9 cellular contexts compared by ENCODE assay signal in genomic region chr2:98702127-98702802, GRCh38. TPM values are rescaled to one million over a fixed set of nuclear protein-coding genes. Genes with fewer than 3 reads are reported as not detected.
DNase-seq lines count a peak whose midpoint lies in the region; ATAC-seq and TF ChIP-seq lines count a peak whose summit lies in the region.
"Had no signal": no experiment of that assay in that cellular context is flagged by ENCODE, and none has a peak within 500 bp of the region (broad histone marks: within the 10 kb centered on the region; RNA-seq: fewer than 3 reads in every experiment).

No MANE protein-coding gene starts in this region.

- no peak for DNase-seq in activated CD4-positive, alpha-beta T cell treated with anti-CD3 and anti-CD28 coated beads, Interleukin-2, amount 10 ng/mL, durations not matched to agents 7 days and 5 days
- DNase-seq in activated CD4-positive, alpha-beta T cell treated with anti-CD3 and anti-CD28 coated beads for 1 hour: no peak
- peak; percentile 87 for DNase-seq in colonic mucosa
- peak; percentile 34 for DNase-seq in midbrain (lab: John Stamatoyannopoulos, UW)
- peak; percentile 21 to 69 for DNase-seq in tibial artery
- DNase-seq in HCEC 1CT: no peak
- DNase-seq in PC-3: no peak
- DNase-seq in Karpas-422: no peak
- DNase-seq: BE2C had no signal

- POLR2A ChIA-PET in activated CD4-positive, alpha-beta T cell treated with anti-CD3 and anti-CD28 coated beads, Interleukin-2, amount 10 ng/mL, durations not matched to agents 7 days and 5 days (lab: Charles Lee): no interaction called here
- POLR2A ChIA-PET in PC-3 (lab: Charles Lee; ENCODE audit: unreplicated experiment): no interaction called here

- ATAC-seq in PC-3: no peak

- no peaks in the 10 kb centered on the region for H3K27me3 Mint-ChIP-seq in activated CD4-positive, alpha-beta T cell treated with anti-CD3 and anti-CD28 coated beads, Interleukin-2, amount 10 ng/mL, durations not matched to agents 7 days and 5 days

- H3K36me3 ChIP-seq in colonic mucosa: no peaks in the 10 kb centered on the region
- H3K36me3 ChIP-seq in tibial artery: no peaks in the 10 kb centered on the region
- no peaks in the 10 kb centered on the region for H3K36me3 ChIP-seq in PC-3 (ENCODE audit: low read depth, low read length)
- H3K36me3 ChIP-seq in Karpas-422 (ENCODE audit: insufficient read depth, low read length): no peaks in the 10 kb centered on the region
- H3K36me3 ChIP-seq: BE2C had no signal

- no peaks in the 10 kb centered on the region for H3K27me3 ChIP-seq in colonic mucosa
- no peaks in the 10 kb centered on the region for H3K27me3 ChIP-seq in tibial artery
- H3K27me3 ChIP-seq in PC-3 (ENCODE audit: low read length): no peaks in the 10 kb centered on the region
- no peaks in the 10 kb centered on the region for H3K27me3 ChIP-seq in Karpas-422 (ENCODE audit: low read length)
- H3K27me3 ChIP-seq: BE2C had no signal

- H3K4me1 ChIP-seq in colonic mucosa: peaks cover 43% of the 10 kb centered on the region
- H3K4me1 ChIP-seq in tibial artery: peaks cover 12 to 42% (median 27%) of the 10 kb centered on the region in 4 donors
- H3K4me1 ChIP-seq in PC-3 (ENCODE audit: insufficient read depth, low read length): peaks cover 26% of the 10 kb centered on the region
- peaks cover 4% of the 10 kb centered on the region; the same call in 1 of the 2 replicates for H3K4me1 ChIP-seq in Karpas-422 (ENCODE audit: low read length)
- H3K4me1 ChIP-seq: BE2C had no signal

- H3K27ac ChIP-seq in colonic mucosa (peak overlapping the region; percentile 75), tibial artery (peak overlapping the region; percentile 50 to 68), PC-3 (ENCODE audit: low read length) (no peak overlapping the region), Karpas-422 (ENCODE audit: low read length) (no peak overlapping the region)

- H3F3A ChIP-seq in PC-3 (ENCODE audit: low read length, unreplicated experiment): no peaks in the 10 kb centered on the region

- TF ChIP-seq CTCF in colonic mucosa (IDR thresholded peaks at IDR 0.05) (no peak), tibial artery (IDR thresholded peaks at IDR 0.05) (no peak), PC-3 (conservative IDR thresholded peaks at IDR 0.05; ENCODE audit: low read depth, low read length) (no peak)

- intact Hi-C loops in colonic mucosa (cut with DNase I): no loop called here
- intact Hi-C loops in tibial artery (cut with DNase I; ENCODE audit: low total_unique reads): no loop called here
- intact Hi-C loops in PC-3 (cut with micrococcal nuclease): no loop called here

- H3K27ac Mint-ChIP-seq in activated CD4-positive, alpha-beta T cell treated with anti-CD3 and anti-CD28 coated beads, Interleukin-2, amount 10 ng/mL, durations not matched to agents 7 days and 5 days: peak overlapping the region; percentile 6

- peaks cover 55% of the 10 kb centered on the region for H3K4me1 Mint-ChIP-seq in activated CD4-positive, alpha-beta T cell treated with anti-CD3 and anti-CD28 coated beads, Interleukin-2, amount 10 ng/mL, durations not matched to agents 7 days and 5 days

- CTCF ChIA-PET in activated CD4-positive, alpha-beta T cell treated with anti-CD3 and anti-CD28 coated beads, Interleukin-2, amount 10 ng/mL, durations not matched to agents 7 days and 5 days (lab: Charles Lee): interaction anchor here (1.2 to 1.3 kb wide), 4 partner anchors 9 to 120 kb away, joined by 3 to 4 read pairs (median 4); no protein-coding TSS in a partner anchor
- CTCF ChIA-PET in PC-3 (lab: Charles Lee): no interaction called here

- H3K4me3 ChIP-seq in colonic mucosa (no peak overlapping the region), tibial artery (peak overlapping the region in 1 of 2 donors; percentile 3), PC-3 (ENCODE audit: low read length) (no peak overlapping the region), Karpas-422 (ENCODE audit: low read length) (no peak overlapping the region)

- H3K9me2 ChIP-seq in PC-3 (replicated peaks; ENCODE audit: low read length) (no peaks in the 10 kb centered on the region), Karpas-422 (replicated peaks; ENCODE audit: insufficient read depth, low read length) (no peaks in the 10 kb centered on the region)

- no peaks in the 10 kb centered on the region for H3K9me3 ChIP-seq in colonic mucosa
- H3K9me3 ChIP-seq in tibial artery: no peaks in the 10 kb centered on the region
- no peaks in the 10 kb centered on the region for H3K9me3 ChIP-seq in PC-3 (ENCODE audit: low read length)
- no peaks in the 10 kb centered on the region for H3K9me3 ChIP-seq in Karpas-422 (ENCODE audit: low read length)
- H3K9me3 ChIP-seq: BE2C had no signal

- H3K36me3 Mint-ChIP-seq in activated CD4-positive, alpha-beta T cell treated with anti-CD3 and anti-CD28 coated beads, Interleukin-2, amount 10 ng/mL, durations not matched to agents 7 days and 5 days (ENCODE audit: low read depth): peaks cover 58% of the 10 kb centered on the region

- H3K9ac ChIP-seq in colonic mucosa (ENCODE audit: low read depth in 2 of 2, low read length in 2 of 2) (peak overlapping the region; percentile 36 to 72), PC-3 (ENCODE audit: low read length) (no peak overlapping the region), Karpas-422 (ENCODE audit: low read length) (no peak overlapping the region)

- peaks cover 3% of the 10 kb centered on the region for H3K9me3 Mint-ChIP-seq in activated CD4-positive, alpha-beta T cell treated with anti-CD3 and anti-CD28 coated beads, Interleukin-2, amount 10 ng/mL, durations not matched to agents 7 days and 5 days

- H4K20me1 ChIP-seq in PC-3 (ENCODE audit: low read length): no peaks in the 10 kb centered on the region
- H4K20me1 ChIP-seq in Karpas-422 (ENCODE audit: insufficient read depth, low read depth, low read length): no peaks in the 10 kb centered on the region

- BruUV-seq in PC-3 (replicated peaks; lab: Mats Ljungman, UMichigan): no TSS peak

- no peak overlapping the region for H3K4me3 Mint-ChIP-seq in activated CD4-positive, alpha-beta T cell treated with anti-CD3 and anti-CD28 coated beads, Interleukin-2, amount 10 ng/mL, durations not matched to agents 7 days and 5 days

- no peak overlapping the region for H2AFZ ChIP-seq in PC-3 (ENCODE audit: low read length)
- H2AFZ ChIP-seq in Karpas-422 (ENCODE audit: low read length): no peak overlapping the region

- H3K4me2 ChIP-seq in PC-3 (ENCODE audit: low read length): no peak overlapping the region
- H3K4me2 ChIP-seq in Karpas-422 (ENCODE audit: low read depth, low read length, poor library complexity, severe bottlenecking): no peak overlapping the region

- H3K79me2 ChIP-seq in PC-3 (ENCODE audit: low read length): no peaks in the 10 kb centered on the region
- H3K79me2 ChIP-seq in Karpas-422 (ENCODE audit: low read length): no peaks in the 10 kb centered on the region

RNA-seq across cellular contexts. Expression of gene MGAT4A, which starts 28.7 kb away (rescaled TPM):
- total RNA-seq in activated CD4-positive, alpha-beta T cell treated with anti-CD3 and anti-CD28 coated beads, Interleukin-2, amount 10 ng/mL, durations not matched to agents 7 days and 5 days: 100 to 1,000 TPM in 1 of 2 experiments, 10 to 100 TPM in 1; 93.9 to 109 TPM
- total RNA-seq in colonic mucosa: 100 to 1,000 TPM; 103 to 125 TPM
- 1.7 and 6.1 TPM in 2 replicates for total RNA-seq in PC-3 (2014; rRNA removed)
- total RNA-seq in Karpas-422 (2014; rRNA removed; shearing (Covaris generic); ENCODE audit: low replicate concordance): 0.15 and 0.43 TPM in 2 replicates

Comparison
In these comparisons a context has a peak if more than half of its experiments do, and no peak if none do; other contexts are left out.
1. DNase-seq: peak in colonic mucosa (single experiment), midbrain (single experiment) and tibial artery (2 of 2); none in activated CD4-positive, alpha-beta T cell treated with anti-CD3 and anti-CD28 coated beads, Interleukin-2, amount 10 ng/mL, durations not matched to agents 7 days and 5 days (single experiment), activated CD4-positive, alpha-beta T cell treated with anti-CD3 and anti-CD28 coated beads for 1 hour (single experiment), HCEC 1CT (single experiment), PC-3 (single experiment) and Karpas-422 (single experiment).
2. H3K27ac ChIP-seq: peak in colonic mucosa (single experiment) and tibial artery (2 of 2); none in PC-3 (single experiment) and Karpas-422 (single experiment).
3. H3K9ac ChIP-seq: peak in colonic mucosa (2 of 2); none in PC-3 (single experiment) and Karpas-422 (single experiment).
4. RNA of gene MGAT4A, which starts 28.7 kb away (total RNA-seq): 103 to 125 TPM in colonic mucosa and 93.9 to 109 TPM in activated CD4-positive, alpha-beta T cell treated with anti-CD3 and anti-CD28 coated beads, Interleukin-2, amount 10 ng/mL, durations not matched to agents 7 days and 5 days; 1.7 to 6.1 TPM in PC-3 and 0.15 to 0.43 TPM in Karpas-422; every median in the first group is over 10 times any median in the second.